Comparison of ENCODE assay signal across 12 cellular contexts in the genomic region with DNA sequence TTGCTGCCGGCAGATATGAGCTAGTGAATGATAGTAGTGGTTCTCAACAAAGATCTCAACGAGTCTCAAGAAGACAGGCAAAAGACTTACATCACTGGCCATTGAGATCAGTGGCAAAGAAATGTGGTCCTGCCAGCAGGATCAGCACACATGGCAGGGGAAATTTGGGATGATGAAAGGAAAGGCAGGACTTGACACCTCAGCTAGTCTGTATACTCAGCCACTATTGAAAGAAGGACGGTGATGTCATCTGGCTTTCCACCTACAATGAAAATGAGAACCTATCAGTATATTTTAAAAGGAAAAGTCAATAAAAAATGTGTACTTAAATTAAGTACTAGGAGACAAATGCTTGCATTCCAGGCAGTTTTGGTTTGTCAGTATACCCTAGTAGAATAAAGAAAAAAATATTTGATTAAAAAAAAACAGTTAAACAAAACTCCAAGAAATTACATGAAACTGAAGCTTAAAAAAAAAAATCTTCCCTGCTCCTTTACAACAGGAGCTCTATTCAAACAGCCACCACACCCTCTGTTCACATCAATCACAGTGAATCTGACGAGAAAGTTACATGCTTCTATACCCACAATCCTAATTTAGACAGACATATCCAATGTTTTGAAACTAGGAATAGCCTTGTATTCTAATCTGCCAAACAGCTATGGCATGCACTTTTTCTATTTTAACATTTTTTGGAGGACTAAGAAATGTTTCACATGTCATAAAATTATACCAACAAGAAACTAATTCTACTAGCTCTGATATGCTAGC. TPM values are rescaled to one million over a fixed set of nuclear protein-coding genes. Genes with fewer than 3 reads are reported as not detected.
DNase-seq lines count a peak whose midpoint lies in the region; ATAC-seq and TF ChIP-seq lines count a peak whose summit lies in the region.
"Had no signal": no experiment of that assay in that cellular context is flagged by ENCODE, and none has a peak within 500 bp of the region (broad histone marks: within the 10 kb centered on the region; RNA-seq: fewer than 3 reads in every experiment).

No MANE protein-coding gene starts in this region.

- H3K9me3 Mint-ChIP-seq in type B pancreatic cell, result no peaks in the 10 kb centered on the region
- H3K9me3 Mint-ChIP-seq: effector memory CD8-positive, alpha-beta T cell had no signal

- TF ChIP-seq CTCF in cardiac muscle cell (IDR thresholded peaks at IDR 0.05; ENCODE audit: low read depth, low read length) (no peak), coronary artery (IDR thresholded peaks at IDR 0.05) (no peak), type B pancreatic cell (conservative IDR thresholded peaks at IDR 0.05) (no peak)

- H3K4me3 Mint-ChIP-seq in type B pancreatic cell, result no peak overlapping the region
- H3K4me3 Mint-ChIP-seq: effector memory CD8-positive, alpha-beta T cell had no signal

- peak overlapping the region; percentile 83 for H3K27ac ChIP-seq in cardiac muscle cell
- H3K27ac ChIP-seq in coronary artery, result peak overlapping the region; percentile 56 to 92

- peak overlapping the region; percentile 67 for H3K27ac Mint-ChIP-seq in type B pancreatic cell

- intact Hi-C loops in left cardiac atrium (cut with DNase I), result no loop called here

- H3K4me3 ChIP-seq in cardiac muscle cell, result no peak overlapping the region
- peak overlapping the region; percentile 52 for H3K4me3 ChIP-seq in coronary artery

- H3K27me3 Mint-ChIP-seq in type B pancreatic cell, result no peaks in the 10 kb centered on the region
- H3K27me3 Mint-ChIP-seq: effector memory CD8-positive, alpha-beta T cell had no signal

- H3K36me3 Mint-ChIP-seq in type B pancreatic cell, result peaks cover 20% of the 10 kb centered on the region

- DNase-seq in cardiac muscle cell (ENCODE audit: low read depth in 1 of 2, low spot score in 1 of 2) (no peak), left cardiac atrium (no peak), coronary artery (ENCODE audit: low spot score) (no peak), myocyte (ENCODE audit: low read depth) (peak; percentile 94), type B pancreatic cell (ENCODE audit: extremely low spot score, unreplicated experiment) (no peak), NCI-H446 treated with DMSO at 0.1 percent for 48 hours (lab: John Stamatoyannopoulos, UW) (no peak), NCI-H128 (lab: John Stamatoyannopoulos, UW; ENCODE audit: unreplicated experiment) (no peak), SHP77 treated with DMSO at 0.1 percent for 48 hours (lab: John Stamatoyannopoulos, UW) (no peak)
- DNase-seq: effector memory CD8-positive, alpha-beta T cell; GOT3; MM.1S; NCI-H524 had no signal

- H3K4me1 Mint-ChIP-seq in type B pancreatic cell (ENCODE audit: unreplicated experiment), result no peaks in the 10 kb centered on the region

- H3K9me3 ChIP-seq in cardiac muscle cell (ENCODE audit: low read depth), result no peaks in the 10 kb centered on the region

- H3K4me1 ChIP-seq in cardiac muscle cell (ENCODE audit: low read depth), result peaks cover 67% of the 10 kb centered on the region

- no peaks in the 10 kb centered on the region for H3K27me3 ChIP-seq in cardiac muscle cell

- peaks cover 4% of the 10 kb centered on the region for H3K36me3 ChIP-seq in cardiac muscle cell

- ATAC-seq in left cardiac atrium, result no peak
- ATAC-seq: effector memory CD8-positive, alpha-beta T cell had no signal

RNA-seq across cellular contexts. Expression of a gene that starts 34.9 kb away (rescaled TPM):
- 0.21 and 1.1 TPM in 2 replicates for total RNA-seq in cardiac muscle cell
- 1.5 and 2.3 TPM in 2 replicates for polyA plus RNA-seq in cardiac muscle cell
- 1 to 10 TPM; 2.6 to 3.1 TPM for total RNA-seq in left cardiac atrium
- total RNA-seq in myocyte, result 1.1 and 3.6 TPM in 2 replicates
- 0.32 TPM for polyA plus RNA-seq in myocyte (2012)
- total RNA-seq in type B pancreatic cell (ENCODE audit: low replicate concordance), result 0.12 and 0.46 TPM in 2 replicates

RNA-seq across cellular contexts. Expression of a gene that starts 35.1 kb away (rescaled TPM):
- total RNA-seq in cardiac muscle cell (57.7 and 70.1 TPM in 2 replicates), left cardiac atrium (100 to 1,000 TPM in 1 of 2 donors, 10 to 100 TPM in 1; 92.0 to 109 TPM), myocyte (59.9 and 64.8 TPM in 2 replicates), type B pancreatic cell (ENCODE audit: low replicate concordance) (72.6 and 84.7 TPM in 2 replicates)
- polyA plus RNA-seq in cardiac muscle cell, result 170 and 179 TPM in 2 replicates
- polyA plus RNA-seq in myocyte (2012), result 82.2 TPM

RNA-seq across cellular contexts. Expression of a gene that starts 46.1 kb away (rescaled TPM):
- total RNA-seq in cardiac muscle cell, result 15.3 and 21.7 TPM in 2 replicates
- 16.3 and 24.8 TPM in 2 replicates for polyA plus RNA-seq in cardiac muscle cell
- total RNA-seq in left cardiac atrium, result 10 to 100 TPM; 51.7 to 92.3 TPM
- 10.3 and 15.9 TPM in 2 replicates for total RNA-seq in myocyte
- 7.3 TPM for polyA plus RNA-seq in myocyte (2012)
- 14.5 and 14.8 TPM in 2 replicates for total RNA-seq in type B pancreatic cell (ENCODE audit: low replicate concordance)
